In genomic region chr7:70778585-70778984, GRCh38 we compare ENCODE assay signal across 1 cellular context.
TF ChIP-seq lines count a peak whose summit lies in the region.

No MANE protein-coding gene starts in this region.

TF ChIP-seq in GM12878, 131 proteins besides CTCF, POLR2A, EP300 and RAD21 (continued from another document):
- TF ChIP-seq BHLHE40 (IDR thresholded peaks at IDR 0.05; ENCODE audit: borderline replicate concordance in 1 of 2, low read depth in 2 of 2, low read length in 1 of 2) (peak; percentile 28 to 57; a peak in 2 of 4 replicates), FOS (IDR thresholded peaks at IDR 0.05; ENCODE audit: borderline replicate concordance, extremely low read depth, insufficient read length) (no peak), ZNF384 (IDR thresholded peaks at IDR 0.05; ENCODE audit: borderline replicate concordance, low read depth, low read length) (no peak)
- TF ChIP-seq, protein P1, sequence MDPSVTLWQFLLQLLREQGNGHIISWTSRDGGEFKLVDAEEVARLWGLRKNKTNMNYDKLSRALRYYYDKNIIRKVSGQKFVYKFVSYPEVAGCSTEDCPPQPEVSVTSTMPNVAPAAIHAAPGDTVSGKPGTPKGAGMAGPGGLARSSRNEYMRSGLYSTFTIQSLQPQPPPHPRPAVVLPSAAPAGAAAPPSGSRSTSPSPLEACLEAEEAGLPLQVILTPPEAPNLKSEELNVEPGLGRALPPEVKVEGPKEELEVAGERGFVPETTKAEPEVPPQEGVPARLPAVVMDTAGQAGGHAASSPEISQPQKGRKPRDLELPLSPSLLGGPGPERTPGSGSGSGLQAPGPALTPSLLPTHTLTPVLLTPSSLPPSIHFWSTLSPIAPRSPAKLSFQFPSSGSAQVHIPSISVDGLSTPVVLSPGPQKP (IDR thresholded peaks at IDR 0.05; ENCODE audit: low read depth, low read length): no peak
